In genomic region chr17:68344701-68345136, GRCh38 we compare ENCODE assay signal across 11 cellular contexts. TPM values are rescaled to one million over a fixed set of nuclear protein-coding genes. Genes with fewer than 3 reads are reported as not detected.
A peak's percentile ranks its signal among the peaks of the same experiment; 100 is the strongest.
DNase-seq lines count a peak whose midpoint lies in the region; ATAC-seq and TF ChIP-seq lines count a peak whose summit lies in the region.
"Had no signal": no experiment of that assay in that cellular context is flagged by ENCODE, and none has a peak within 500 bp of the region (broad histone marks: within the 10 kb centered on the region; RNA-seq: fewer than 3 reads in every experiment).

No MANE protein-coding gene starts in this region.

- H3K36me3 Mint-ChIP-seq in activated CD4-positive, alpha-beta memory T cell treated with anti-CD3 and anti-CD28 coated beads for 36 hours, result peaks cover 7% of the 10 kb centered on the region
- H3K36me3 Mint-ChIP-seq in endothelial cell (ENCODE audit: low read depth, unreplicated experiment), result peaks cover 15% of the 10 kb centered on the region

- WGBS in thymus, result 5% methylated on average over 4 of the region's 4 CpGs

- peak overlapping the region; percentile 74 for H3K27ac Mint-ChIP-seq in activated CD4-positive, alpha-beta memory T cell treated with anti-CD3 and anti-CD28 coated beads for 36 hours
- peak overlapping the region; percentile 32 for H3K27ac Mint-ChIP-seq in endothelial cell (ENCODE audit: unreplicated experiment)

- H3K4me1 Mint-ChIP-seq in activated CD4-positive, alpha-beta memory T cell treated with anti-CD3 and anti-CD28 coated beads for 36 hours (ENCODE audit: low read depth), result peaks cover 59% of the 10 kb centered on the region
- peaks cover 26% of the 10 kb centered on the region for H3K4me1 Mint-ChIP-seq in endothelial cell (ENCODE audit: unreplicated experiment)

- POLR2A ChIA-PET in activated CD4-positive, alpha-beta memory T cell treated with anti-CD3 and anti-CD28 coated beads for 36 hours (lab: Charles Lee), result interaction anchor here (0.6 to 1.2 kb wide), 3 partner anchors 56 to 114 kb away, joined by 3 read pairs; no protein-coding TSS in a partner anchor

- intact Hi-C loops in activated CD4-positive, alpha-beta memory T cell treated with anti-CD3 and anti-CD28 coated beads for 36 hours (cut with micrococcal nuclease), result loop anchor here (5.0 kb wide), 3 partner anchors 32 to 87 kb away; partner anchors contain the start of genes ARSG and SLC16A6

- no peaks in the 10 kb centered on the region for H3K36me3 ChIP-seq in thymus (ENCODE audit: control insufficient read depth, insufficient read depth)

- CTCF ChIA-PET in activated CD4-positive, alpha-beta memory T cell treated with anti-CD3 and anti-CD28 coated beads for 36 hours (lab: Charles Lee), result interaction anchor here (0.6 to 2.3 kb wide), 2 partner anchors 55 to 112 kb away, joined by 5 to 15 read pairs; no protein-coding TSS in a partner anchor

- ATAC-seq in HG03108 (IDR thresholded peaks at IDR 0.05; ENCODE audit: unreplicated experiment), result no peak
- ATAC-seq: GM12878, SK-N-SH treated with all-trans-retinoic acid at 6 μM for 48 hours had no signal

- H3K4me3 ChIP-seq in thymus (ENCODE audit: low read length), result no peak overlapping the region
- H3K4me3 ChIP-seq: GM12878 had no signal

- no peaks in the 10 kb centered on the region for H3K9me3 Mint-ChIP-seq in activated CD4-positive, alpha-beta memory T cell treated with anti-CD3 and anti-CD28 coated beads for 36 hours
- no peaks in the 10 kb centered on the region for H3K9me3 Mint-ChIP-seq in endothelial cell (ENCODE audit: unreplicated experiment)

- H3K27me3 Mint-ChIP-seq in activated CD4-positive, alpha-beta memory T cell treated with anti-CD3 and anti-CD28 coated beads for 36 hours, result no peaks in the 10 kb centered on the region
- peaks cover 7% of the 10 kb centered on the region for H3K27me3 Mint-ChIP-seq in endothelial cell (ENCODE audit: unreplicated experiment)

- no peak for TF ChIP-seq CTCF in endothelial cell (IDR thresholded peaks at IDR 0.05; ENCODE audit: unreplicated experiment)

- no peaks in the 10 kb centered on the region for H3K27me3 ChIP-seq in thymus (ENCODE audit: control insufficient read depth, insufficient read depth)

- H3K4me1 ChIP-seq in thymus (ENCODE audit: control insufficient read depth, insufficient read depth, low read length), result peaks cover 50% of the 10 kb centered on the region
- H3K4me1 ChIP-seq: parathyroid adenoma had no signal

- peak; percentile 62 for DNase-seq in NCI-H2107 (lab: John Stamatoyannopoulos, UW)
- DNase-seq in activated CD4-positive, alpha-beta memory T cell treated with anti-CD3 and anti-CD28 coated beads for 36 hours, result peak; percentile 58
- DNase-seq in endothelial cell (ENCODE audit: low spot score), result no peak
- DNase-seq in HT-29 (ENCODE audit: low spot score), result no peak
- no peak for DNase-seq in mucosa of gallbladder (ENCODE audit: low spot score)
- DNase-seq: Kasumi-1 had no signal

- H3K9me3 ChIP-seq in thymus (ENCODE audit: control insufficient read depth), result no peaks in the 10 kb centered on the region

- H3K27ac ChIP-seq in thymus (ENCODE audit: low read depth), result peak overlapping the region; percentile 71
- H3K27ac ChIP-seq: parathyroid adenoma had no signal

- no peak overlapping the region for H3K4me3 Mint-ChIP-seq in activated CD4-positive, alpha-beta memory T cell treated with anti-CD3 and anti-CD28 coated beads for 36 hours
- no peak overlapping the region for H3K4me3 Mint-ChIP-seq in endothelial cell (ENCODE audit: unreplicated experiment)

RNA-seq across cellular contexts. Expression of gene ARSG, which starts 53.4 kb away (rescaled TPM):
- 10 to 100 TPM in 1 of 2 experiments, 1 to 10 TPM in 1; 9.8 to 10.8 TPM for total RNA-seq in activated CD4-positive, alpha-beta memory T cell treated with anti-CD3 and anti-CD28 coated beads for 36 hours
- total RNA-seq in endothelial cell (ENCODE audit: unreplicated experiment) (9.8 TPM), mucosa of gallbladder (2.0 TPM)
- 2.6 TPM for polyA plus RNA-seq in thymus
- total RNA-seq in HT-29 (2014; rRNA removed; shearing (Covaris generic)), result 2.0 and 2.1 TPM in 2 replicates

RNA-seq across cellular contexts. Expression of gene SLC16A6, which starts 53.8 kb away (rescaled TPM):
- 1 to 10 TPM; 3.5 to 3.6 TPM for total RNA-seq in activated CD4-positive, alpha-beta memory T cell treated with anti-CD3 and anti-CD28 coated beads for 36 hours
- total RNA-seq in endothelial cell (ENCODE audit: unreplicated experiment) (2.4 TPM), mucosa of gallbladder (0.49 TPM)
- 2.4 TPM for polyA plus RNA-seq in thymus
- 1.3 TPM in 1 of 2 replicates, not detected in the other for total RNA-seq in HT-29 (2014; rRNA removed; shearing (Covaris generic))

Comparison
In these comparisons a context has a peak if more than half of its experiments do, and no peak if none do; other contexts are left out.
1. DNase-seq: peak in NCI-H2107 (single experiment) and activated CD4-positive, alpha-beta memory T cell treated with anti-CD3 and anti-CD28 coated beads for 36 hours (single experiment); none in endothelial cell (single experiment), HT-29 (single experiment) and mucosa of gallbladder (single experiment).